In genomic region chr4:168318266-168318895, GRCh38 we compare ENCODE assay signal across 8 cellular contexts. TPM values are rescaled to one million over a fixed set of nuclear protein-coding genes. Genes with fewer than 3 reads are reported as not detected.
DNase-seq lines count a peak whose midpoint lies in the region; ATAC-seq and TF ChIP-seq lines count a peak whose summit lies in the region.

TSS of gene DDX60 (minus strand) at chr4:168318752. CDS start at chr4:168311259, 7,493 bp downstream.

- no peaks in the 10 kb centered on the region for H3K79me1 ChIP-seq in IMR-90 (ENCODE audit: low read depth in 1 of 2, low read length in 2 of 2)

- H3K56ac ChIP-seq in IMR-90 (ENCODE audit: extremely low read depth, insufficient read depth, low read length): peak within 1 kb of the TSS; percentile 88

- peak within 1 kb of the TSS; percentile 94 for H2AFZ ChIP-seq in IMR-90 (replicated peaks; ENCODE audit: low read length, poor library complexity)

- peak within 1 kb of the TSS; percentile 89 for H2BK120ac ChIP-seq in IMR-90 (ENCODE audit: low read depth, low read length)

- H3K27me3 ChIP-seq in IMR-90 (ENCODE audit: control insufficient read depth, insufficient read depth, low read length) (no peaks in the 10 kb centered on the region), RWPE2 (ENCODE audit: insufficient read depth, poor library complexity, severe bottlenecking) (no peaks in the 10 kb centered on the region), gastroesophageal sphincter (no peaks in the 10 kb centered on the region), neutrophil (no peaks in the 10 kb centered on the region)

- H2AK5ac ChIP-seq in IMR-90 (ENCODE audit: low read depth, low read length): no peak within 1 kb of the TSS

- H3K18ac ChIP-seq in IMR-90 (ENCODE audit: low read depth, low read length): peak within 1 kb of the TSS; percentile 79

- TF ChIP-seq CTCF in IMR-90 (conservative IDR thresholded peaks at IDR 0.05; ENCODE audit: low read depth, low read length) (peak; percentile 40), RWPE2 (IDR thresholded peaks at IDR 0.05; ENCODE audit: poor library complexity, severe bottlenecking) (peak; percentile 59), gastroesophageal sphincter (IDR thresholded peaks at IDR 0.05) (peak in 3 of 4 experiments; percentile 34 to 67 (median 45)), neutrophil (IDR thresholded peaks at IDR 0.05) (no peak)

- no peaks in the 10 kb centered on the region for H4K20me1 ChIP-seq in IMR-90 (ENCODE audit: insufficient read depth, low read length)

- peak within 1 kb of the TSS; percentile 36; the same call in 1 of the 3 replicates for H2BK15ac ChIP-seq in IMR-90 (ENCODE audit: low read depth, low read length)

- TF ChIP-seq POLR2A in IMR-90 (IDR thresholded peaks at IDR 0.05; ENCODE audit: low read depth, low read length) (peak; percentile 28; the same call in 1 of the 2 replicates), gastroesophageal sphincter (IDR thresholded peaks at IDR 0.05) (peak in 1 of 2 donors; percentile 33)

- peak within 1 kb of the TSS; percentile 84 for H2BK5ac ChIP-seq in IMR-90 (ENCODE audit: low read depth, low read length, poor library complexity, severe bottlenecking)

- TF ChIP-seq RAD21 in IMR-90 (IDR thresholded peaks at IDR 0.05; ENCODE audit: low read length): peak; percentile 41

- H3K4ac ChIP-seq in IMR-90 (ENCODE audit: low read depth, low read length): peak within 1 kb of the TSS; percentile 91

- peak; percentile 83 for DNase-seq in DMS53 (lab: John Stamatoyannopoulos, UW)
- DNase-seq in IMR-90: peak; percentile 73
- DNase-seq in RWPE2 (ENCODE audit: low spot score): peak; percentile 79
- DNase-seq in activated naive CD4-positive, alpha-beta T cell treated with Interleukin-2 at 50 U/mL for 16 hours: peak; percentile 83
- DNase-seq in substantia nigra (lab: John Stamatoyannopoulos, UW): peak in 46 of 49 donors; percentile 1 to 74 (median 38)

- no peaks in the 10 kb centered on the region for H3K9me3 ChIP-seq in IMR-90 (ENCODE audit: control insufficient read depth, insufficient read depth, low read length)
- no peaks in the 10 kb centered on the region for H3K9me3 ChIP-seq in RWPE2 (ENCODE audit: severe bottlenecking)
- no peaks in the 10 kb centered on the region for H3K9me3 ChIP-seq in gastroesophageal sphincter
- no peaks in the 10 kb centered on the region for H3K9me3 ChIP-seq in neutrophil

- POLR2A ChIA-PET in IMR-90 (lab: Charles Lee; ENCODE audit: unreplicated experiment): no interaction called here

- H3K23ac ChIP-seq in IMR-90 (ENCODE audit: low read depth, low read length): peak within 1 kb of the TSS; percentile 55

- peak within 1 kb of the TSS; percentile 85 for H3K27ac ChIP-seq in IMR-90 (ENCODE audit: insufficient read depth, low read length)
- peak within 1 kb of the TSS; percentile 68 for H3K27ac ChIP-seq in RWPE2 (ENCODE audit: poor library complexity, severe bottlenecking)
- peak within 1 kb of the TSS; percentile 86 to 97 (median 92) for H3K27ac ChIP-seq in gastroesophageal sphincter
- H3K27ac ChIP-seq in neutrophil: peak within 1 kb of the TSS; percentile 76
- H3K27ac ChIP-seq in substantia nigra (ENCODE audit: low read depth, low read length, poor library complexity, severe bottlenecking): peak within 1 kb of the TSS; percentile 69

- no peaks in the 10 kb centered on the region for H3K9me1 ChIP-seq in IMR-90 (ENCODE audit: insufficient read depth, low read length)

- 0% methylated on average over 11 of the region's 38 CpGs; no CpG with 5 or more reads in 1 of the 2 experiments for WGBS in IMR-90 (ENCODE audit: extremely low coverage in 2 of 2, insufficient read length in 1 of 2), 2 experiments
- WGBS in gastroesophageal sphincter (ENCODE audit: low coverage in 1 of 2), 2 donors: 0% methylated on average over 12 of the region's 38 CpGs

- no peaks in the 10 kb centered on the region for H3K4me1 ChIP-seq in IMR-90 (ENCODE audit: control insufficient read depth, insufficient read depth, low read length)
- H3K4me1 ChIP-seq in RWPE2 (ENCODE audit: insufficient read depth, poor library complexity, severe bottlenecking): peaks cover 8% of the 10 kb centered on the region
- H3K4me1 ChIP-seq in gastroesophageal sphincter: peaks cover 0 to 22% (median 2%) of the 10 kb centered on the region in 3 donors
- H3K4me1 ChIP-seq in neutrophil (ENCODE audit: control insufficient read depth in 1 of 2, insufficient read depth in 1 of 2, low read depth in 1 of 2, low read length in 1 of 2): peaks cover 8 to 13% of the 10 kb centered on the region in 2 experiments

- CTCF ChIA-PET in IMR-90 (lab: Yijun Ruan, JAX): no interaction called here

- H3K36me3 ChIP-seq in IMR-90 (ENCODE audit: control insufficient read depth, insufficient read depth, low read length) (no peaks in the 10 kb centered on the region), RWPE2 (ENCODE audit: low read depth) (no peaks in the 10 kb centered on the region), gastroesophageal sphincter (no peaks in the 10 kb centered on the region), neutrophil (no peaks in the 10 kb centered on the region)

- H4K8ac ChIP-seq in IMR-90 (ENCODE audit: low read depth in 2 of 2, low read length in 2 of 2): peak within 1 kb of the TSS; percentile 37 to 86

- ATAC-seq in GM21528 (IDR thresholded peaks at IDR 0.05; ENCODE audit: low FRiP score, unreplicated experiment) (peak; percentile 99), IMR-90 (ENCODE audit: low read depth) (peak; percentile 93), RWPE2 (ENCODE audit: low read depth) (peak; percentile 92), gastroesophageal sphincter (peak; percentile 91)

- H4K91ac ChIP-seq in IMR-90 (ENCODE audit: insufficient read depth, low read depth, low read length): peak within 1 kb of the TSS; percentile 85

- H3K9ac ChIP-seq in IMR-90 (ENCODE audit: low read depth, low read length): peak within 1 kb of the TSS; percentile 68

- peak within 1 kb of the TSS; percentile 74 for H3K4me3 ChIP-seq in IMR-90 (ENCODE audit: insufficient read depth, low read depth, low read length)
- peak within 1 kb of the TSS; percentile 61 for H3K4me3 ChIP-seq in RWPE2 (ENCODE audit: severe bottlenecking)
- peak within 1 kb of the TSS; percentile 84 to 88 for H3K4me3 ChIP-seq in gastroesophageal sphincter
- peak within 1 kb of the TSS; percentile 68 to 84 for H3K4me3 ChIP-seq in neutrophil (ENCODE audit: low read depth in 1 of 2, low read length in 1 of 2)

- H4K5ac ChIP-seq in IMR-90 (ENCODE audit: low read depth, low read length): peak within 1 kb of the TSS; percentile 75

- intact Hi-C loops in IMR-90 (cut with micrococcal nuclease): loop anchor here (2.0 to 10.0 kb wide), 5 partner anchors 136 to 596 kb away; partner anchors contain the start of gene DDX60L

- H3K14ac ChIP-seq in IMR-90 (replicated peaks; ENCODE audit: low read depth, low read length): peak within 1 kb of the TSS; percentile 64

- peak within 1 kb of the TSS; percentile 27 for H2BK20ac ChIP-seq in IMR-90 (ENCODE audit: low read depth, low read length)

- no peak for TF ChIP-seq EP300 in gastroesophageal sphincter (IDR thresholded peaks at IDR 0.05)

- peak within 1 kb of the TSS; percentile 89 for H3K4me2 ChIP-seq in IMR-90 (ENCODE audit: low read depth, low read length)

- no TSS peak for BruUV-seq in IMR-90 (replicated peaks; lab: Mats Ljungman, UMichigan)

- dilution Hi-C loops in IMR-90 (cut with HindIII; ENCODE audit: low sequenced_read_pairs, unreplicated experiment): no loop called here

- H2AK9ac ChIP-seq in IMR-90 (replicated peaks; ENCODE audit: low read depth, low read length, poor library complexity): peak within 1 kb of the TSS; percentile 46

- in situ Hi-C loops in IMR-90 (cut with MboI; ENCODE audit: low sequenced_read_pairs): no loop called here

TF ChIP-seq in IMR-90, 13 proteins besides CTCF, POLR2A, EP300 and RAD21:
- TF ChIP-seq SMC3 (IDR thresholded peaks at IDR 0.05; ENCODE audit: low read depth, low read length): peak; percentile 33; the same call in 1 of the 2 replicates
- no peak for TF ChIP-seq CHD1 (IDR thresholded peaks at IDR 0.05; ENCODE audit: low read depth, low read length)
- no peak for TF ChIP-seq ELK1 (IDR thresholded peaks at IDR 0.05; ENCODE audit: borderline replicate concordance, low read depth, low read length)
- TF ChIP-seq MAZ (IDR thresholded peaks at IDR 0.05; ENCODE audit: borderline replicate concordance, low read depth, low read length): peak; percentile 54; the same call in 1 of the 2 replicates

RNA-seq across cellular contexts. Expression of gene DDX60, which starts in this region (rescaled TPM):
- total RNA-seq in IMR-90 (2012; rRNA removed) (6.6 and 11.4 TPM in 2 replicates), gastroesophageal sphincter (10 to 100 TPM in 3 of 4 donors, 1 to 10 TPM in 1; 4.6 to 24.3 (median 13.8) TPM)
- polyA plus RNA-seq in IMR-90 (2012; rRNA removed): 2.1 and 3.1 TPM in 2 replicates
- 0.22 and 0.24 TPM in 2 replicates for polyA plus RNA-seq in IMR-90 (2012; cell fraction: cytosol; rRNA removed)
- polyA plus RNA-seq in IMR-90 (2012; cell fraction: nucleus; rRNA removed; ENCODE audit: low replicate concordance): 0.28 and 3.3 TPM in 2 replicates

Comparison
In these comparisons a context has a peak if more than half of its experiments do, and no peak if none do; other contexts are left out.
1. Peak in every context shown above with its lines: DNase-seq, ATAC-seq, H3K4me3 ChIP-seq and H3K27ac ChIP-seq.